Comparison of ENCODE assay signal across 8 cellular contexts in genomic region chr15:67066041-67067021, GRCh38. TPM values are rescaled to one million over a fixed set of nuclear protein-coding genes. Genes with fewer than 3 reads are reported as not detected.
DNase-seq lines count a peak whose midpoint lies in the region; ATAC-seq and TF ChIP-seq lines count a peak whose summit lies in the region.

No MANE protein-coding gene starts in this region.

- H3K36me3 Mint-ChIP-seq in CD4-positive, alpha-beta memory T cell, result peaks cover 16 to 35% of the 10 kb centered on the region in 2 donors
- peaks cover 49% of the 10 kb centered on the region for H3K36me3 Mint-ChIP-seq in activated CD4-positive, alpha-beta memory T cell treated with anti-CD3 and anti-CD28 coated beads, Interleukin-2, amount 10 ng/mL, durations not matched to agents 7 days and 5 days (ENCODE audit: low read depth)

- no peaks in the 10 kb centered on the region for H3K9me3 Mint-ChIP-seq in CD4-positive, alpha-beta memory T cell
- H3K9me3 Mint-ChIP-seq in activated CD4-positive, alpha-beta memory T cell treated with anti-CD3 and anti-CD28 coated beads, Interleukin-2, amount 10 ng/mL, durations not matched to agents 7 days and 5 days, result no peaks in the 10 kb centered on the region

- peaks cover 44% of the 10 kb centered on the region for H4K20me1 ChIP-seq in osteoblast (ENCODE audit: insufficient read depth, low read length)

- H3K36me3 ChIP-seq in CD4-positive, alpha-beta memory T cell (ENCODE audit: insufficient read depth, low read length), result peaks cover 4% of the 10 kb centered on the region
- H3K36me3 ChIP-seq in esophagus (ENCODE audit: control insufficient read depth in 2 of 2, insufficient read depth in 2 of 2, low read length in 1 of 2) (peaks cover 0 to 2% of the 10 kb centered on the region in 2 donors), osteoblast (ENCODE audit: insufficient read depth, low read length) (peaks cover 32% of the 10 kb centered on the region)

- no peaks in the 10 kb centered on the region for H3K27me3 ChIP-seq in CD4-positive, alpha-beta memory T cell (ENCODE audit: insufficient read depth, low read length)
- H3K27me3 ChIP-seq in esophagus (ENCODE audit: control insufficient read depth in 1 of 2, insufficient read depth in 2 of 2, low read length in 2 of 2) (no peaks in the 10 kb centered on the region), osteoblast (ENCODE audit: insufficient read depth, low read length) (no peaks in the 10 kb centered on the region)

- peak overlapping the region; percentile 93 to 96 (median 96) for H3K27ac Mint-ChIP-seq in CD4-positive, alpha-beta memory T cell
- H3K27ac Mint-ChIP-seq in activated CD4-positive, alpha-beta memory T cell treated with anti-CD3 and anti-CD28 coated beads, Interleukin-2, amount 10 ng/mL, durations not matched to agents 7 days and 5 days, result peak overlapping the region; percentile 86

- H3K27ac ChIP-seq in CD4-positive, alpha-beta memory T cell (ENCODE audit: low read depth, low read length), result peak overlapping the region; percentile 66
- H3K27ac ChIP-seq in esophagus (ENCODE audit: low read depth in 2 of 2, low read length in 1 of 2) (peak overlapping the region; percentile 88 to 91), osteoblast (ENCODE audit: low read depth, low read length) (peak overlapping the region; percentile 98)

- WGBS in esophagus, 2 donors, result 0 to 1% methylated on average over 67 to 74 of the region's 74 CpGs

- peak in 3 of 5 donors; percentile 31 to 36 (median 33) for DNase-seq in CD4-positive, alpha-beta memory T cell
- peak; percentile 33 for DNase-seq in activated CD4-positive, alpha-beta memory T cell treated with anti-CD3 and anti-CD28 coated beads, Interleukin-2, amount 10 ng/mL, durations not matched to agents 7 days and 5 days
- DNase-seq in osteoblast (ENCODE audit: insufficient read length, low spot score, missing footprints) (peak; percentile 90), iPS-NIHi7 (ENCODE audit: extremely low spot score) (no peak)
- DNase-seq in central memory CD4-positive, alpha-beta T cell, result no peak

- CTCF ChIA-PET in CD4-positive, alpha-beta memory T cell (lab: Charles Lee; ENCODE audit: partially characterized antibody), result interaction anchor here (0.7 to 8.3 kb wide), 9 partner anchors 8 to 109 kb away, joined by 3 to 71 read pairs (median 4); no protein-coding TSS in a partner anchor
- CTCF ChIA-PET in activated CD4-positive, alpha-beta memory T cell treated with anti-CD3 and anti-CD28 coated beads, Interleukin-2, amount 10 ng/mL, durations not matched to agents 7 days and 5 days (lab: Charles Lee), result interaction anchor here (0.6 to 2.1 kb wide), 14 partner anchors 10 to 135 kb away, joined by 3 to 8 read pairs (median 3); no protein-coding TSS in a partner anchor

- POLR2A ChIA-PET in CD4-positive, alpha-beta memory T cell (lab: Charles Lee; ENCODE audit: partially characterized antibody), result interaction anchor here (0.6 to 14.0 kb wide), 33 partner anchors 10 to 188 kb away, joined by 3 to 382 read pairs (median 4); partner anchors contain the start of genes AAGAB and IQCH
- POLR2A ChIA-PET in activated CD4-positive, alpha-beta memory T cell treated with anti-CD3 and anti-CD28 coated beads, Interleukin-2, amount 10 ng/mL, durations not matched to agents 7 days and 5 days (lab: Charles Lee), result interaction anchor here (0.9 to 16.8 kb wide), 28 partner anchors 8 to 189 kb away, joined by 3 to 489 read pairs (median 4); partner anchors contain the start of genes AAGAB and IQCH

- no peaks in the 10 kb centered on the region for H3K27me3 Mint-ChIP-seq in CD4-positive, alpha-beta memory T cell
- H3K27me3 Mint-ChIP-seq in activated CD4-positive, alpha-beta memory T cell treated with anti-CD3 and anti-CD28 coated beads, Interleukin-2, amount 10 ng/mL, durations not matched to agents 7 days and 5 days, result peaks cover 17% of the 10 kb centered on the region

- H3K9me3 ChIP-seq in CD4-positive, alpha-beta memory T cell (ENCODE audit: control insufficient read depth in 1 of 2, low read length in 2 of 2), result no peaks in the 10 kb centered on the region
- H3K9me3 ChIP-seq in esophagus (ENCODE audit: control insufficient read depth in 2 of 2, insufficient read depth in 1 of 2, low read depth in 1 of 2, low read length in 1 of 2) (no peaks in the 10 kb centered on the region), osteoblast (ENCODE audit: low read depth, low read length) (no peaks in the 10 kb centered on the region)

- intact Hi-C loops in CD4-positive, alpha-beta memory T cell (cut with micrococcal nuclease), result loop anchor here (1.0 to 5.0 kb wide), 4 partner anchors 35 to 131 kb away; no protein-coding TSS in a partner anchor

- ATAC-seq in HG02970 (IDR thresholded peaks at IDR 0.05; ENCODE audit: low FRiP score, unreplicated experiment) (peak; percentile 2), GM18909 (IDR thresholded peaks at IDR 0.05; ENCODE audit: poor library complexity, unreplicated experiment) (no peak)

- peak overlapping the region; percentile 79 to 94 for H3K4me3 ChIP-seq in CD4-positive, alpha-beta memory T cell (ENCODE audit: low read length in 2 of 2)
- H3K4me3 ChIP-seq in esophagus (ENCODE audit: low read depth in 1 of 2, low read length in 2 of 2), result peak overlapping the region; percentile 79 to 89
- H3K4me3 ChIP-seq in osteoblast (ENCODE audit: insufficient read depth, low read length), result peak overlapping the region; percentile 98

- H3K4me3 Mint-ChIP-seq in CD4-positive, alpha-beta memory T cell, result peak overlapping the region; percentile 94 to 99 (median 98)
- H3K4me3 Mint-ChIP-seq in activated CD4-positive, alpha-beta memory T cell treated with anti-CD3 and anti-CD28 coated beads, Interleukin-2, amount 10 ng/mL, durations not matched to agents 7 days and 5 days, result peak overlapping the region; percentile 98

- peaks cover 51 to 69% (median 57%) of the 10 kb centered on the region in 4 donors for H3K4me1 Mint-ChIP-seq in CD4-positive, alpha-beta memory T cell
- H3K4me1 Mint-ChIP-seq in activated CD4-positive, alpha-beta memory T cell treated with anti-CD3 and anti-CD28 coated beads, Interleukin-2, amount 10 ng/mL, durations not matched to agents 7 days and 5 days, result peaks cover 50% of the 10 kb centered on the region

- peak overlapping the region; percentile 97 for H3K4me2 ChIP-seq in osteoblast (ENCODE audit: insufficient read depth, low read length)

- peaks cover 66% of the 10 kb centered on the region for H3K4me1 ChIP-seq in CD4-positive, alpha-beta memory T cell (ENCODE audit: insufficient read depth, low read length)
- peaks cover 2% of the 10 kb centered on the region in 2 donors for H3K4me1 ChIP-seq in esophagus (ENCODE audit: control insufficient read depth in 2 of 2, insufficient read depth in 2 of 2, low read length in 1 of 2)
- peaks cover 33% of the 10 kb centered on the region for H3K4me1 ChIP-seq in osteoblast (ENCODE audit: insufficient read depth, low read length)

- no peak overlapping the region for H2AFZ ChIP-seq in osteoblast (ENCODE audit: low read length)

- TF ChIP-seq CTCF in osteoblast (IDR thresholded peaks at IDR 0.05; ENCODE audit: extremely low read depth, low read depth, low read length), result no peak

- H3K79me2 ChIP-seq in osteoblast (ENCODE audit: insufficient read depth, low read length), result peaks cover 54% of the 10 kb centered on the region

RNA-seq across cellular contexts. Expression of gene SMAD3, which starts 0.9 kb away (rescaled TPM):
- 100 to 1,000 TPM; 189 to 197 TPM for total RNA-seq in CD4-positive, alpha-beta memory T cell
- polyA plus RNA-seq in CD4-positive, alpha-beta memory T cell, result 10 to 100 TPM; 14.6 to 31.9 TPM
- 100 to 1,000 TPM; 145 to 148 TPM for total RNA-seq in activated CD4-positive, alpha-beta memory T cell treated with anti-CD3 and anti-CD28 coated beads, Interleukin-2, amount 10 ng/mL, durations not matched to agents 7 days and 5 days
- 10 to 100 TPM; 24.8 to 51.5 TPM for polyA plus RNA-seq in esophagus
- 41.8 and 60.1 TPM in 2 replicates for total RNA-seq in osteoblast

Comparison
In these comparisons a context has a peak if more than half of its experiments do, and no peak if none do; other contexts are left out.
1. DNase-seq: peak in CD4-positive, alpha-beta memory T cell (3 of 5), activated CD4-positive, alpha-beta memory T cell treated with anti-CD3 and anti-CD28 coated beads, Interleukin-2, amount 10 ng/mL, durations not matched to agents 7 days and 5 days (single experiment) and osteoblast (single experiment); none in iPS-NIHi7 (single experiment) and central memory CD4-positive, alpha-beta T cell (single experiment).
2. Peak in every context shown above with its lines, with median percentiles within 50 percentile points of each other: H3K27ac ChIP-seq and H3K4me3 ChIP-seq.